1 cellular context compared by ENCODE assay signal in the genomic region with DNA sequence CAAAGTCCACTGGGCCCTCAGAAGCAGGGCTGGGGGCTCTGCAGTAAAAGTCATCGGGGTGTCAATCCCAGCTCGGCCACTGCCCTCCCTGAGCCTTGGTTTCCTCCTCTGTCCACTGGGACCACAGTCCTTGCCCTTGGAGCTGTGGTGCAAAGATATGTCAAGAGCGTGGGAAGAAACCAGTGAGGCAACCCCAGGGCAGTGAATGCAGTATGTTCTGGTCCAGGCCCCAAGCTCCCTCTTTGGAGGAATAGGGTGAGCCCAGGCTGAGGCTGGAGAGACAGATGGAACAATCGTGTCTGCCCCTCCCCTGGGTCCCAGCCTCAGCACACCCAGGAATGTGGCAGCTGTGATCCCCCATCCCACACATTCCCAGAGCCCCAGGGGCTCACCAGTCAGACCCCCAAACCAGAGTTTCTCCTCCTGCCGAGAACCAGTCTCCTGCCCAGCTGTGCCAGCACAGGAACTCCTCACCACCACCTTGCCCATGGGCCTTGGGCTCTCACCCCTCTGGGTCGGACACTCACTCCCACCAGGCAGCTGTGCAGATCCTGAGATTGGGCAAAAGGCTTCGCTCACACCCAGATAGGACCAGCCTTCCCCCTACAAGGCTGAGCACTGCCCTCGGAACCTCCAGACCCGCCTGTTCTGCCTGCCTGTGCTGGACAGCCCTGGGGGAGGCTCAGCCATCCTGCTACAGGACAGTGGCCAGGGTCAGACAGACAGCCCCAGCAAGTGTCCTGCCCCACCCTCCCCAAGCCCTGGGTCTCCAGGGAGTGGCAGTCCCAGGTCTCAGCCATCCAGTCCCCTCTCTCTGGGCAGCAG.
TF ChIP-seq lines count a peak whose summit lies in the region.

No MANE protein-coding gene starts in this region.

TF ChIP-seq in H1, 55 proteins besides CTCF, POLR2A, EP300 and RAD21:
- TF ChIP-seq CBX5 (IDR thresholded peaks at IDR 0.05; ENCODE audit: low read depth, low read length) (no peak), POU5F1 (IDR thresholded peaks at IDR 0.05; ENCODE audit: low read depth, low read length) (no peak), YY1 (IDR thresholded peaks at IDR 0.05; ENCODE audit: low read depth, low read length) (no peak), KDM4A (IDR thresholded peaks at IDR 0.05; ENCODE audit: low read depth, low read length, severe bottlenecking) (no peak), NANOG (IDR thresholded peaks at IDR 0.05; ENCODE audit: insufficient read depth, low read depth, low read length, poor library complexity, severe bottlenecking) (no peak), RNF2 (IDR thresholded peaks at IDR 0.05; ENCODE audit: borderline replicate concordance, low read depth, low read length, missing control alignments, poor library complexity, severe bottlenecking) (no peak), NRF1 (IDR thresholded peaks at IDR 0.05; ENCODE audit: low read depth, low read length) (no peak), SIN3A (conservative IDR thresholded peaks at IDR 0.05 in 1 of 2, IDR thresholded peaks at IDR 0.05 in 1 of 2; ENCODE audit: low read depth in 1 of 2, low read length in 2 of 2) (no peak), HDAC6 (IDR thresholded peaks at IDR 0.05; ENCODE audit: low read depth, low read length) (no peak), SP1 (IDR thresholded peaks at IDR 0.05; ENCODE audit: low read depth, low read length) (no peak), MAX (IDR thresholded peaks at IDR 0.05) (no peak), ATF3 (IDR thresholded peaks at IDR 0.05; ENCODE audit: insufficient read depth, low read depth, low read length) (no peak), E2F6 (IDR thresholded peaks at IDR 0.05) (no peak), SRF (IDR thresholded peaks at IDR 0.05; ENCODE audit: low read depth, low read length) (no peak), SUZ12 (IDR thresholded peaks at IDR 0.05; ENCODE audit: low read length) (no peak), MAFK (IDR thresholded peaks at IDR 0.05; ENCODE audit: low read depth, low read length) (no peak), RBBP5 (IDR thresholded peaks at IDR 0.05; ENCODE audit: borderline replicate concordance, low read depth, low read length) (no peak), SP4 (IDR thresholded peaks at IDR 0.05; ENCODE audit: low read length) (no peak), RXRA (IDR thresholded peaks at IDR 0.05; ENCODE audit: insufficient read depth, low read depth, low read length) (no peak)
